In genomic region chr11:3989251-3989650, GRCh38 we compare ENCODE assay signal across 12 cellular contexts.
A peak's percentile ranks its signal among the peaks of the same experiment; 100 is the strongest.
DNase-seq lines count a peak whose midpoint lies in the region; ATAC-seq and TF ChIP-seq lines count a peak whose summit lies in the region.
"Had no signal": no experiment of that assay in that cellular context is flagged by ENCODE, and none has a peak within 500 bp of the region (broad histone marks: within the 10 kb centered on the region; RNA-seq: fewer than 3 reads in every experiment).

No MANE protein-coding gene starts in this region.

- peaks cover 75% of the 10 kb centered on the region for H3K4me1 Mint-ChIP-seq in activated CD8-positive, alpha-beta T cell treated with anti-CD3 and anti-CD28 coated beads for 36 hours (ENCODE audit: low read depth)
- H3K4me1 Mint-ChIP-seq in progenitor cell of endocrine pancreas (ENCODE audit: low read depth), result peaks cover 12% of the 10 kb centered on the region

- no peak for ATAC-seq in activated CD8-positive, alpha-beta T cell treated with anti-CD3 and anti-CD28 coated beads for 36 hours
- no peak for ATAC-seq in GM19395 (IDR thresholded peaks at IDR 0.05; ENCODE audit: unreplicated experiment)

- in situ Hi-C loops in G401 (cut with HindIII; ENCODE audit: low sequenced_read_pairs), result no loop called here

- POLR2A ChIA-PET in activated CD8-positive, alpha-beta T cell treated with anti-CD3 and anti-CD28 coated beads for 36 hours (lab: Charles Lee), result interaction anchor here (0.9 to 1.8 kb wide), 2 partner anchors 133 to 149 kb away, joined by 3 to 4 read pairs; partner anchors contain the start of gene STIM1

- intact Hi-C loops in activated CD8-positive, alpha-beta T cell treated with anti-CD3 and anti-CD28 coated beads for 36 hours (cut with micrococcal nuclease), result loop anchor here (5.0 kb wide), 3 partner anchors 42 to 137 kb away; no protein-coding TSS in a partner anchor

- H3K36me3 Mint-ChIP-seq in activated CD8-positive, alpha-beta T cell treated with anti-CD3 and anti-CD28 coated beads for 36 hours (ENCODE audit: low read depth), result peaks cover 27% of the 10 kb centered on the region
- H3K36me3 Mint-ChIP-seq in progenitor cell of endocrine pancreas (ENCODE audit: insufficient read depth), result peaks cover 4% of the 10 kb centered on the region
- H3K36me3 Mint-ChIP-seq: stimulated activated effector memory CD8-positive, alpha-beta T cell treated with anti-CD3 and anti-CD28 coated beads, Interleukin-12 subunit alpha, Interleukin-12 subunit beta, amount 100 ng/mL, for 72 hours had no signal

- DNase-seq in G401 (ENCODE audit: low spot score) (peak; percentile 61), globus pallidus (ENCODE audit: low spot score) (peak; percentile 11), progenitor cell of endocrine pancreas (ENCODE audit: low spot score, unreplicated experiment) (peak; percentile 10), activated gamma-delta T cell treated with Interleukin-2 at 50 U/mL for 16 hours (no peak)
- no peak for DNase-seq in activated CD8-positive, alpha-beta T cell treated with anti-CD3 and anti-CD28 coated beads for 36 hours
- DNase-seq in activated CD8-positive, alpha-beta memory T cell treated with anti-CD3 and anti-CD28 coated beads for 24 hours, result no peak
- DNase-seq: NCI-H1417 treated with DMSO at 0.1 percent for 48 hours, NCI-H526 treated with DMSO at 0.1 percent for 48 hours, occipital lobe, SHP77 had no signal

- TF ChIP-seq CTCF in activated CD8-positive, alpha-beta T cell treated with anti-CD3 and anti-CD28 coated beads for 36 hours (IDR thresholded peaks at IDR 0.05), result no peak
- no peak for TF ChIP-seq CTCF in progenitor cell of endocrine pancreas (IDR thresholded peaks at IDR 0.05; ENCODE audit: unreplicated experiment)

- peaks cover 10% of the 10 kb centered on the region for H3K9me3 Mint-ChIP-seq in activated CD8-positive, alpha-beta T cell treated with anti-CD3 and anti-CD28 coated beads for 36 hours
- peaks cover 10% of the 10 kb centered on the region for H3K9me3 Mint-ChIP-seq in progenitor cell of endocrine pancreas (ENCODE audit: low read depth)
- H3K9me3 Mint-ChIP-seq: stimulated activated effector memory CD8-positive, alpha-beta T cell treated with anti-CD3 and anti-CD28 coated beads, Interleukin-12 subunit alpha, Interleukin-12 subunit beta, amount 100 ng/mL, for 72 hours had no signal

- CTCF ChIA-PET in activated CD8-positive, alpha-beta T cell treated with anti-CD3 and anti-CD28 coated beads for 36 hours (lab: Charles Lee), result interaction anchor here (0.9 to 3.0 kb wide), 5 partner anchors 10 to 146 kb away, joined by 3 to 18 read pairs (median 9); partner anchors contain the start of gene STIM1

- H3K4me3 Mint-ChIP-seq in activated CD8-positive, alpha-beta T cell treated with anti-CD3 and anti-CD28 coated beads for 36 hours, result no peak overlapping the region
- H3K4me3 Mint-ChIP-seq in progenitor cell of endocrine pancreas (ENCODE audit: low read depth), result peak overlapping the region; percentile 22
- H3K4me3 Mint-ChIP-seq: stimulated activated effector memory CD8-positive, alpha-beta T cell treated with anti-CD3 and anti-CD28 coated beads, Interleukin-12 subunit alpha, Interleukin-12 subunit beta, amount 100 ng/mL, for 72 hours had no signal

- peak overlapping the region; percentile 56 for H3K27ac Mint-ChIP-seq in activated CD8-positive, alpha-beta T cell treated with anti-CD3 and anti-CD28 coated beads for 36 hours
- no peak overlapping the region for H3K27ac Mint-ChIP-seq in progenitor cell of endocrine pancreas
- H3K27ac Mint-ChIP-seq: stimulated activated effector memory CD8-positive, alpha-beta T cell treated with anti-CD3 and anti-CD28 coated beads, Interleukin-12 subunit alpha, Interleukin-12 subunit beta, amount 100 ng/mL, for 72 hours had no signal

- no peaks in the 10 kb centered on the region for H3K27me3 Mint-ChIP-seq in activated CD8-positive, alpha-beta T cell treated with anti-CD3 and anti-CD28 coated beads for 36 hours
- H3K27me3 Mint-ChIP-seq in progenitor cell of endocrine pancreas, result peaks cover 16% of the 10 kb centered on the region

Comparison
In these comparisons a context has a peak if more than half of its experiments do, and no peak if none do; other contexts are left out.
1. DNase-seq: peak in G401 (single experiment), globus pallidus (single experiment) and progenitor cell of endocrine pancreas (single experiment); none in activated CD8-positive, alpha-beta T cell treated with anti-CD3 and anti-CD28 coated beads for 36 hours (single experiment), activated CD8-positive, alpha-beta memory T cell treated with anti-CD3 and anti-CD28 coated beads for 24 hours (single experiment) and activated gamma-delta T cell treated with Interleukin-2 at 50 U/mL for 16 hours (single experiment).